ENCODE assay signal across 9 cellular contexts in genomic region chr10:124354411-124355382, GRCh38.
DNase-seq lines count a peak whose midpoint lies in the region; ATAC-seq and TF ChIP-seq lines count a peak whose summit lies in the region.
"Had no signal": no experiment of that assay in that cellular context is flagged by ENCODE, and none has a peak within 500 bp of the region (broad histone marks: within the 10 kb centered on the region; RNA-seq: fewer than 3 reads in every experiment).

No MANE protein-coding gene starts in this region.

- H3K9me3 ChIP-seq in SJSA1 (replicated peaks) (0 out of 2 replicates have a peak, but pooled peaks cover 3% of the 10 kb centered on the region), body of pancreas (no peaks in the 10 kb centered on the region)

- intact Hi-C loops in body of pancreas (cut with DNase I): no loop called here
- intact Hi-C loops in left colon (cut with DNase I, micrococcal nuclease): loop anchor here in 1 of 2 donors (10.0 kb wide), 1 partner anchor 180 kb away; no protein-coding TSS in a partner anchor

- peak overlapping the region; percentile 30 for H3K4me3 ChIP-seq in SJSA1
- H3K4me3 ChIP-seq in body of pancreas: no peak overlapping the region

- TF ChIP-seq CTCF in body of pancreas (IDR thresholded peaks at IDR 0.05): no peak

- no peak overlapping the region for H3K27ac ChIP-seq in SJSA1
- H3K27ac ChIP-seq in body of pancreas: no peak overlapping the region
- H3K27ac ChIP-seq: C4-2B had no signal

- 0 out of 2 replicates have a peak, but pooled peaks cover 5% of the 10 kb centered on the region for H3K4me1 ChIP-seq in SJSA1 (replicated peaks)
- no peaks in the 10 kb centered on the region for H3K4me1 ChIP-seq in body of pancreas

- DNase-seq in NCI-H1105 treated with DMSO at 0.1 percent for 48 hours (lab: John Stamatoyannopoulos, UW) (peak; percentile 27), NCI-H1105 (lab: John Stamatoyannopoulos, UW) (no peak), SJSA1 (ENCODE audit: low read depth in 1 of 2, low spot score in 2 of 2) (peak in 1 of 2 experiments; percentile 32), body of pancreas (peak in 3 of 4 donors; percentile 23 to 48 (median 37)), left colon (peak in 1 of 2 donors; percentile 48)
- peak; percentile 17 to 31 for DNase-seq in stimulated activated CD4-positive, alpha-beta T cell treated with anti-CD3 and anti-CD28 coated beads, Interleukin-2, amount 100 ng/mL, for 48 hours

- 21 to 26% methylated on average over 20 to 29 of the region's 29 CpGs for WGBS in body of pancreas, 2 donors

- ATAC-seq in HG03457 (IDR thresholded peaks at IDR 0.05; ENCODE audit: unreplicated experiment): peak; percentile 77
- peak; percentile 62 for ATAC-seq in body of pancreas
- ATAC-seq in left colon: peak; percentile 85
- no peak for ATAC-seq in HG02623 (IDR thresholded peaks at IDR 0.05; ENCODE audit: unreplicated experiment)

- H3K27me3 ChIP-seq in SJSA1 (replicated peaks) (no peaks in the 10 kb centered on the region), body of pancreas (no peaks in the 10 kb centered on the region)

- no peaks in the 10 kb centered on the region for H3K36me3 ChIP-seq in SJSA1
- no peaks in the 10 kb centered on the region for H3K36me3 ChIP-seq in body of pancreas (replicated peaks in 1 of 2; ENCODE audit: insufficient read depth in 1 of 2, low read depth in 2 of 2)

- TF ChIP-seq POLR2A in body of pancreas (IDR thresholded peaks at IDR 0.05): no peak
